In genomic region chr1:216600730-216601426, GRCh38 we compare ENCODE assay signal across 9 cellular contexts.
DNase-seq lines count a peak whose midpoint lies in the region; ATAC-seq and TF ChIP-seq lines count a peak whose summit lies in the region.
"Had no signal": no experiment of that assay in that cellular context is flagged by ENCODE, and none has a peak within 500 bp of the region (broad histone marks: within the 10 kb centered on the region; RNA-seq: fewer than 3 reads in every experiment).

No MANE protein-coding gene starts in this region.

- H3K4me3 ChIP-seq in MG63 (peak overlapping the region; percentile 54), esophagus squamous epithelium (peak overlapping the region; percentile 59 to 89 (median 77)), tibial artery (peak overlapping the region; percentile 53 to 60)

- peaks cover 2% of the 10 kb centered on the region for H3K9me3 Mint-ChIP-seq in activated CD4-positive, alpha-beta T cell treated with anti-CD3 and anti-CD28 coated beads for 36 hours (ENCODE audit: low read depth)
- no peaks in the 10 kb centered on the region for H3K9me3 Mint-ChIP-seq in T-helper 1 cell treated with Interleukin-12 subunit alpha and Interleukin-12 subunit beta and Interleukin-4 antibody, amounts not matched to agents 30 μg/mL and 1 μg/mL, for 36 hours
- no peaks in the 10 kb centered on the region for H3K9me3 Mint-ChIP-seq in mesothelial cell of epicardium

- H3K27ac ChIP-seq in esophagus squamous epithelium: peak overlapping the region; percentile 81 to 94 (median 90)
- peak overlapping the region; percentile 53 to 66 for H3K27ac ChIP-seq in tibial artery

- H3K4me3 Mint-ChIP-seq in activated CD4-positive, alpha-beta T cell treated with anti-CD3 and anti-CD28 coated beads for 36 hours: no peak overlapping the region
- peak overlapping the region; percentile 82 for H3K4me3 Mint-ChIP-seq in T-helper 1 cell treated with Interleukin-12 subunit alpha and Interleukin-12 subunit beta and Interleukin-4 antibody, amounts not matched to agents 30 μg/mL and 1 μg/mL, for 36 hours
- peak overlapping the region; percentile 85 for H3K4me3 Mint-ChIP-seq in mesothelial cell of epicardium

- TF ChIP-seq CTCF in esophagus squamous epithelium (IDR thresholded peaks at IDR 0.05) (peak in 5 of 6 experiments; percentile 26 to 53 (median 30)), mesothelial cell of epicardium (IDR thresholded peaks at IDR 0.05; ENCODE audit: unreplicated experiment) (peak; percentile 31), tibial artery (IDR thresholded peaks at IDR 0.05) (peak; percentile 17 to 23)

- peaks cover 0 to 13% (median 0%) of the 10 kb centered on the region in 3 donors for H3K4me1 ChIP-seq in esophagus squamous epithelium
- no peaks in the 10 kb centered on the region for H3K4me1 ChIP-seq in tibial artery

- peaks cover 11% of the 10 kb centered on the region for H3K27me3 Mint-ChIP-seq in activated CD4-positive, alpha-beta T cell treated with anti-CD3 and anti-CD28 coated beads for 36 hours
- peaks cover 24% of the 10 kb centered on the region for H3K27me3 Mint-ChIP-seq in T-helper 1 cell treated with Interleukin-12 subunit alpha and Interleukin-12 subunit beta and Interleukin-4 antibody, amounts not matched to agents 30 μg/mL and 1 μg/mL, for 36 hours (ENCODE audit: low read depth)
- H3K27me3 Mint-ChIP-seq in mesothelial cell of epicardium (ENCODE audit: low read depth): no peaks in the 10 kb centered on the region

- intact Hi-C loops in activated CD4-positive, alpha-beta T cell treated with anti-CD3 and anti-CD28 coated beads for 36 hours (cut with DNase I, micrococcal nuclease): no loop called here
- intact Hi-C loops in esophagus squamous epithelium (cut with DNase I) (no loop called here), tibial artery (cut with DNase I; ENCODE audit: low total_unique reads) (no loop called here)

- H3K36me3 Mint-ChIP-seq in activated CD4-positive, alpha-beta T cell treated with anti-CD3 and anti-CD28 coated beads for 36 hours (ENCODE audit: low read depth): no peaks in the 10 kb centered on the region
- H3K36me3 Mint-ChIP-seq in T-helper 1 cell treated with Interleukin-12 subunit alpha and Interleukin-12 subunit beta and Interleukin-4 antibody, amounts not matched to agents 30 μg/mL and 1 μg/mL, for 36 hours (ENCODE audit: low read depth): no peaks in the 10 kb centered on the region
- no peaks in the 10 kb centered on the region for H3K36me3 Mint-ChIP-seq in mesothelial cell of epicardium
- H3K36me3 Mint-ChIP-seq: CD4-positive, CD25-positive, alpha-beta regulatory T cell had no signal

- POLR2A ChIA-PET in activated CD4-positive, alpha-beta T cell treated with anti-CD3 and anti-CD28 coated beads for 36 hours (lab: Charles Lee): no interaction called here
- POLR2A ChIA-PET in HEK293T (lab: Yijun Ruan, JAX): interaction anchor here (1.0 to 1.1 kb wide), 3 partner anchors 9 to 231 kb away, joined by 3 to 4 read pairs (median 4); partner anchors contain the start of gene ESRRG

- no peaks in the 10 kb centered on the region for H3K27me3 ChIP-seq in MG63
- H3K27me3 ChIP-seq in esophagus squamous epithelium: no peaks in the 10 kb centered on the region
- no peaks in the 10 kb centered on the region for H3K27me3 ChIP-seq in tibial artery

- CTCF ChIA-PET in activated CD4-positive, alpha-beta T cell treated with anti-CD3 and anti-CD28 coated beads for 36 hours (lab: Charles Lee): no interaction called here
- CTCF ChIA-PET in HEK293T (lab: Yijun Ruan, JAX): interaction anchor here (1.0 to 1.2 kb wide), 3 partner anchors 9 to 290 kb away, joined by 4 to 5 read pairs (median 4); no protein-coding TSS in a partner anchor

- DNase-seq in activated CD4-positive, alpha-beta T cell treated with anti-CD3 and anti-CD28 coated beads for 36 hours: peak; percentile 6
- no peak for DNase-seq in activated CD4-positive, alpha-beta T cell treated with anti-CD3 and anti-CD28 coated beads, Interleukin-2, amount 50 U/mL, for 48 hours
- DNase-seq in HEK293T (ENCODE audit: extremely low spot score): peak; percentile 73
- peak; percentile 85 for DNase-seq in MG63
- peak; percentile 1 for DNase-seq in esophagus squamous epithelium (lab: John Stamatoyannopoulos, UW)
- peak; percentile 49 to 81 for DNase-seq in mesothelial cell of epicardium (ENCODE audit: low spot score in 2 of 2, unreplicated experiment in 2 of 2)
- peak; percentile 58 to 67 for DNase-seq in tibial artery
- DNase-seq: CD4-positive, CD25-positive, alpha-beta regulatory T cell had no signal

- peaks cover 1% of the 10 kb centered on the region for H3K4me1 Mint-ChIP-seq in activated CD4-positive, alpha-beta T cell treated with anti-CD3 and anti-CD28 coated beads for 36 hours
- peaks cover 3% of the 10 kb centered on the region for H3K4me1 Mint-ChIP-seq in T-helper 1 cell treated with Interleukin-12 subunit alpha and Interleukin-12 subunit beta and Interleukin-4 antibody, amounts not matched to agents 30 μg/mL and 1 μg/mL, for 36 hours (ENCODE audit: low read depth)
- H3K4me1 Mint-ChIP-seq in mesothelial cell of epicardium: peaks cover 69% of the 10 kb centered on the region
- H3K4me1 Mint-ChIP-seq: CD4-positive, CD25-positive, alpha-beta regulatory T cell had no signal

- H3K36me3 ChIP-seq in MG63 (no peaks in the 10 kb centered on the region), esophagus squamous epithelium (no peaks in the 10 kb centered on the region), tibial artery (no peaks in the 10 kb centered on the region)

- H3K27ac Mint-ChIP-seq in activated CD4-positive, alpha-beta T cell treated with anti-CD3 and anti-CD28 coated beads for 36 hours: no peak overlapping the region
- H3K27ac Mint-ChIP-seq in T-helper 1 cell treated with Interleukin-12 subunit alpha and Interleukin-12 subunit beta and Interleukin-4 antibody, amounts not matched to agents 30 μg/mL and 1 μg/mL, for 36 hours: no peak overlapping the region
- H3K27ac Mint-ChIP-seq in mesothelial cell of epicardium: peak overlapping the region; percentile 99

- ATAC-seq in activated CD4-positive, alpha-beta T cell treated with anti-CD3 and anti-CD28 coated beads for 36 hours: peak; percentile 16

- WGBS in esophagus squamous epithelium, 2 donors: 1 to 6% methylated on average over 10 to 13 of the region's 53 CpGs

- peak in 1 of 4 donors; percentile 29 for TF ChIP-seq POLR2A in esophagus squamous epithelium (IDR thresholded peaks at IDR 0.05)

- no peaks in the 10 kb centered on the region for H3K9me3 ChIP-seq in MG63
- H3K9me3 ChIP-seq in esophagus squamous epithelium: no peaks in the 10 kb centered on the region
- no peaks in the 10 kb centered on the region for H3K9me3 ChIP-seq in tibial artery

TF ChIP-seq in HEK293T, 16 proteins besides CTCF, POLR2A, EP300 and RAD21:
- TF ChIP-seq ZNF384 (IDR thresholded peaks at IDR 0.05): no peak
- TF ChIP-seq LEF1 (IDR thresholded peaks at IDR 0.05; ENCODE audit: borderline replicate concordance): no peak
- TF ChIP-seq FOXM1 (IDR thresholded peaks at IDR 0.05; ENCODE audit: borderline replicate concordance): no peak
- TF ChIP-seq ARNT (IDR thresholded peaks at IDR 0.05): no peak
- TF ChIP-seq ELF4 (IDR thresholded peaks at IDR 0.05): no peak
- TF ChIP-seq CTBP1 (IDR thresholded peaks at IDR 0.05; ENCODE audit: borderline replicate concordance): no peak
- TF ChIP-seq L3MBTL2 (conservative IDR thresholded peaks at IDR 0.05): no peak; the same call in 1 of the 2 replicates
- no peak for TF ChIP-seq NFRKB (IDR thresholded peaks at IDR 0.05)
- TF ChIP-seq FOXA1 (IDR thresholded peaks at IDR 0.05): no peak
- TF ChIP-seq PKNOX1 (IDR thresholded peaks at IDR 0.05): no peak
- no peak for TF ChIP-seq FOXK2 (IDR thresholded peaks at IDR 0.05)
- no peak for TF ChIP-seq SP1 (IDR thresholded peaks at IDR 0.05)

Comparison
In these comparisons a context has a peak if more than half of its experiments do, and no peak if none do; other contexts are left out.
1. DNase-seq: peak in activated CD4-positive, alpha-beta T cell treated with anti-CD3 and anti-CD28 coated beads for 36 hours (single experiment), HEK293T (single experiment), MG63 (single experiment), esophagus squamous epithelium (single experiment), mesothelial cell of epicardium (2 of 2) and tibial artery (2 of 2); none in activated CD4-positive, alpha-beta T cell treated with anti-CD3 and anti-CD28 coated beads, Interleukin-2, amount 50 U/mL, for 48 hours (0 of 2).
2. Peak in every context shown above with its lines, with median percentiles within 50 percentile points of each other: H3K4me3 ChIP-seq and CTCF ChIP-seq.